In the genomic region with DNA sequence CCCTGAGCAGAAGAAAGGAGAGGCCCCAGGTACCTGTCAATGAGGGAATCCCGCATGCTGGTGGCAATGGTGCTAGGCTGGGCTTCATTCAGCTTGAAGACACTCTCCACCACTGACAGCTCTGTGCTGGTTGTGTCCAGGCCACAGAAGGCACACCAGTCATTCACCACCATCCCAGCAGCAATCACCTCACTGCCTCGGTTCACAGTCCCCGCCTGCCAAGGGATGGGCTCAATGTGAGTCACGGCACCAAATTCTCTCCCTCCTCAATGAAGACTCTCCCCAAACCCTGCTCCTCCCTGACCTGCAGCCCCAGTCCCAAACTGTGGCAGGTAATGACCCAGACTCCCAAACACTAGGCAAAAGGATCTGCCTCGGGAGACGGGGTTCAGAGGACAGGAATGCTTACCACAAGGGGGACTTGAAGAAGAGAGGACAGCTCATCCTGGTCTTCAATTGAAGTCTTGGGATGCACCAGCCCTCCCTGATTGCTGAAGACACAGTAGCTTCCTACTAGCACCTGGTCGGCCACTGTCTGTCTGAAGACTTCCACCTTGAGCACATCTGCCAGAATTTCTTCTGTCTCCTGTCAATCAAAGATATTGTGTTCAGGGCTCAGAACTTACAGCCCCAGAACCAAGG, we compare ENCODE assay signal across 17 cellular contexts. TPM values are rescaled to one million over a fixed set of nuclear protein-coding genes. Genes with fewer than 3 reads are reported as not detected.
DNase-seq lines count a peak whose midpoint lies in the region; ATAC-seq and TF ChIP-seq lines count a peak whose summit lies in the region.
"Had no signal": no experiment of that assay in that cellular context is flagged by ENCODE, and none has a peak within 500 bp of the region (broad histone marks: within the 10 kb centered on the region; RNA-seq: fewer than 3 reads in every experiment).

No MANE protein-coding gene starts in this region.

- ATAC-seq in HCT116: no peak
- ATAC-seq in naive thymus-derived CD4-positive, alpha-beta T cell: no peak
- ATAC-seq in HG03039 (IDR thresholded peaks at IDR 0.05; ENCODE audit: unreplicated experiment): no peak
- ATAC-seq in GM18519 (IDR thresholded peaks at IDR 0.05; ENCODE audit: low FRiP score, unreplicated experiment): no peak
- ATAC-seq: gastrocnemius medialis had no signal

- no peaks in the 10 kb centered on the region for H3K27me3 Mint-ChIP-seq in CD14-positive monocyte (ENCODE audit: low read depth in 3 of 3)
- no peaks in the 10 kb centered on the region for H3K27me3 Mint-ChIP-seq in naive thymus-derived CD4-positive, alpha-beta T cell

- peaks cover 0 to 1% (median 0%) of the 10 kb centered on the region in 7 donors for H3K9me3 Mint-ChIP-seq in CD14-positive monocyte
- H3K9me3 Mint-ChIP-seq in naive thymus-derived CD4-positive, alpha-beta T cell: no peaks in the 10 kb centered on the region

- intact Hi-C loops in CD14-positive monocyte (cut with micrococcal nuclease) (loop anchor here in 1 of 2 donors (10.0 kb wide), 1 partner anchor 135 kb away; a partner anchor contains a TSS), HCT116 (cut with micrococcal nuclease) (no loop called here), adrenal gland (cut with DNase I) (loop anchor here in 1 of 2 donors (10.0 kb wide), 1 partner anchor 135 kb away; a partner anchor contains a TSS)
- intact Hi-C loops in naive thymus-derived CD4-positive, alpha-beta T cell (cut with micrococcal nuclease): loop anchor here (2.0 to 10.0 kb wide), 7 partner anchors 175 to 917 kb away; a partner anchor contains a TSS

- no peaks in the 10 kb centered on the region for H3K9me2 ChIP-seq in HCT116 (ENCODE audit: insufficient read depth)

- BruUV-seq in HCT116 (replicated peaks; lab: Mats Ljungman, UMichigan): no TSS peak

- DNase-seq in CD14-positive monocyte (ENCODE audit: low spot score): no peak
- no peak for DNase-seq in HCT116 (ENCODE audit: low read depth, low spot score)
- DNase-seq in adrenal gland: no peak
- no peak for DNase-seq in naive thymus-derived CD4-positive, alpha-beta T cell
- DNase-seq in AG08396 (ENCODE audit: low spot score): no peak
- no peak for DNase-seq in SW 1271 (lab: John Stamatoyannopoulos, UW)
- DNase-seq: gastrocnemius medialis, NCI-H187, NCI-H69, SIG-M5 had no signal

- WGBS in adrenal gland, 4 donors: 83 to 98% (median 86%) methylated on average over 6 to 7 of the region's 7 CpGs

- peaks cover 11 to 35% of the 10 kb centered on the region in 2 experiments; a peak in 3 of 4 replicates for H3K4me1 ChIP-seq in HCT116 (ENCODE audit: control insufficient read depth in 1 of 2, insufficient read depth in 2 of 2, low read length in 2 of 2)
- H3K4me1 ChIP-seq in adrenal gland (replicated peaks in 1 of 2): peaks cover 35 to 61% of the 10 kb centered on the region in 2 donors
- peaks cover 18 to 24% of the 10 kb centered on the region in 2 donors for H3K4me1 ChIP-seq in naive thymus-derived CD4-positive, alpha-beta T cell (ENCODE audit: control insufficient read depth in 2 of 2, insufficient read depth in 2 of 2, low read length in 2 of 2)

- CTCF ChIA-PET in HCT116 (lab: Charles Lee): no interaction called here
- CTCF ChIA-PET in naive thymus-derived CD4-positive, alpha-beta T cell (lab: Charles Lee): interaction anchor here (0.6 kb wide), 1 partner anchor 40 kb away, joined by 4 read pairs; no protein-coding TSS in a partner anchor

- peaks cover 74% of the 10 kb centered on the region for H3K79me2 ChIP-seq in HCT116 (ENCODE audit: insufficient read depth, low read length)

- no peak overlapping the region for H2AFZ ChIP-seq in HCT116 (ENCODE audit: low read depth, low read length, poor library complexity, severe bottlenecking)

- no peak overlapping the region for H3K4me2 ChIP-seq in HCT116 (ENCODE audit: low read length)
- H3K4me2 ChIP-seq: KMS-11 had no signal

- H3K9ac ChIP-seq in HCT116 (ENCODE audit: low read length): 0 out of 2 replicates have a peak overlapping the region, but pooled peaks have one; percentile 1
- H3K9ac ChIP-seq: KMS-11 had no signal

- H4K20me1 ChIP-seq in HCT116 (ENCODE audit: insufficient read depth): no peaks in the 10 kb centered on the region

- peaks cover 38 to 55% of the 10 kb centered on the region in 2 donors for H3K36me3 Mint-ChIP-seq in CD14-positive monocyte
- H3K36me3 Mint-ChIP-seq in naive thymus-derived CD4-positive, alpha-beta T cell: peaks cover 4 to 27% (median 20%) of the 10 kb centered on the region in 5 donors

- H3K4me3 ChIP-seq in HCT116 (replicated peaks in 1 of 2; ENCODE audit: low read depth in 1 of 2, low read length in 2 of 2) (no peak overlapping the region), adrenal gland (no peak overlapping the region)
- H3K4me3 ChIP-seq in naive thymus-derived CD4-positive, alpha-beta T cell (ENCODE audit: low read length): no peak overlapping the region
- H3K4me3 ChIP-seq: gastrocnemius medialis, right atrium auricular region had no signal

- POLR2A ChIA-PET in HCT116 (lab: Charles Lee): no interaction called here
- POLR2A ChIA-PET in naive thymus-derived CD4-positive, alpha-beta T cell (lab: Charles Lee): no interaction called here

- H3K27me3 ChIP-seq in HCT116 (ENCODE audit: insufficient read depth, low read length) (no peaks in the 10 kb centered on the region), adrenal gland (no peaks in the 10 kb centered on the region)
- no peaks in the 10 kb centered on the region for H3K27me3 ChIP-seq in naive thymus-derived CD4-positive, alpha-beta T cell (ENCODE audit: control insufficient read depth in 2 of 2, insufficient read depth in 2 of 2, low read length in 2 of 2)
- H3K27me3 ChIP-seq: gastrocnemius medialis, right atrium auricular region had no signal

- H3K4me3 Mint-ChIP-seq in CD14-positive monocyte: no peak overlapping the region
- peak overlapping the region in 8 of 10 donors; percentile 8 to 96 (median 44) for H3K4me3 Mint-ChIP-seq in naive thymus-derived CD4-positive, alpha-beta T cell

- TF ChIP-seq RAD21 in HCT116 (IDR thresholded peaks at IDR 0.05; ENCODE audit: low read depth): no peak

- peaks cover 24% of the 10 kb centered on the region for H3K4me1 Mint-ChIP-seq in CD14-positive monocyte
- H3K4me1 Mint-ChIP-seq in naive thymus-derived CD4-positive, alpha-beta T cell: peaks cover 13 to 58% (median 40%) of the 10 kb centered on the region in 7 donors

- H3K27ac ChIP-seq in HCT116 (ENCODE audit: low read depth, low read length): peak overlapping the region; percentile 53; the same call in 1 of the 2 replicates
- H3K27ac ChIP-seq in adrenal gland: peak overlapping the region in 3 of 5 donors; percentile 95 to 100 (median 99)
- H3K27ac ChIP-seq in naive thymus-derived CD4-positive, alpha-beta T cell (ENCODE audit: low read depth, low read length): peak overlapping the region; percentile 96
- H3K27ac ChIP-seq: KMS-11 had no signal

- peaks cover 21 to 50% of the 10 kb centered on the region in 2 experiments for H3K36me3 ChIP-seq in HCT116 (ENCODE audit: control insufficient read depth in 1 of 2, insufficient read depth in 2 of 2, low read length in 2 of 2)
- peaks cover 0 to 24% of the 10 kb centered on the region in 2 donors for H3K36me3 ChIP-seq in adrenal gland (replicated peaks in 1 of 2)
- peaks cover 0 to 39% (median 3%) of the 10 kb centered on the region in 3 experiments for H3K36me3 ChIP-seq in naive thymus-derived CD4-positive, alpha-beta T cell (ENCODE audit: control insufficient read depth in 2 of 3, insufficient read depth in 3 of 3, low read length in 3 of 3)

- TF ChIP-seq POLR2A in HCT116 (IDR thresholded peaks at IDR 0.05; ENCODE audit: borderline replicate concordance, extremely low read depth, insufficient read depth, insufficient read length) (no peak), adrenal gland (IDR thresholded peaks at IDR 0.05) (no peak)

- RAD21 ChIA-PET in HCT116 (lab: Charles Lee; ENCODE audit: low non-redundant PET in 1 of 2, low total read pairs in 2 of 2, uncharacterized antibody in 2 of 2, unreplicated experiment in 2 of 2): no interaction called here

- TF ChIP-seq CTCF in CD14-positive monocyte (IDR thresholded peaks at IDR 0.05) (no peak), HCT116 (IDR thresholded peaks at IDR 0.05 in 2 of 3, conservative IDR thresholded peaks at IDR 0.05 in 1 of 3; ENCODE audit: borderline replicate concordance in 1 of 3, insufficient read depth in 1 of 3, low read depth in 2 of 3, low read length in 2 of 3) (no peak), adrenal gland (IDR thresholded peaks at IDR 0.05) (no peak)

- H3K9me3 ChIP-seq in HCT116 (ENCODE audit: control insufficient read depth in 1 of 2, insufficient read depth in 1 of 2, low read depth in 1 of 2, low read length in 2 of 2) (no peaks in the 10 kb centered on the region), adrenal gland (replicated peaks in 1 of 3) (no peaks in the 10 kb centered on the region)
- no peaks in the 10 kb centered on the region for H3K9me3 ChIP-seq in naive thymus-derived CD4-positive, alpha-beta T cell (ENCODE audit: control insufficient read depth in 2 of 3, low read length in 3 of 3)
- H3K9me3 ChIP-seq: gastrocnemius medialis, right atrium auricular region had no signal

- peak overlapping the region; percentile 58 to 97 (median 81) for H3K27ac Mint-ChIP-seq in CD14-positive monocyte
- H3K27ac Mint-ChIP-seq in naive thymus-derived CD4-positive, alpha-beta T cell: peak overlapping the region; percentile 3 to 99 (median 87)

RNA-seq across cellular contexts. Expression of a gene that starts 1.7 kb away (rescaled TPM):
- polyA plus RNA-seq in CD14-positive monocyte (1 to 10 TPM; 9.5 to 9.6 TPM), adrenal gland (100 to 1,000 TPM in 2 of 3 donors, 10 to 100 TPM in 1; 72.3 to 150 (median 144) TPM)
- total RNA-seq in HCT116 (2021; ENCODE audit: unreplicated experiment) (59.6 TPM), adrenal gland (100 to 1,000 TPM in 2 of 8 donors, 10 to 100 TPM in 6; 24.8 to 141 (median 75.7) TPM)
- 57.1 and 60.2 TPM in 2 replicates for polyA plus RNA-seq in HCT116 (2012)
- 10 to 100 TPM; 43.8 to 88.6 (median 69.4) TPM for total RNA-seq in naive thymus-derived CD4-positive, alpha-beta T cell
- polyA plus RNA-seq in naive thymus-derived CD4-positive, alpha-beta T cell: 10 to 100 TPM; 12.3 to 14.0 TPM

RNA-seq across cellular contexts. Expression of a gene that starts 4.9 kb away (rescaled TPM):
- 100 to 1,000 TPM; 190 to 222 TPM for polyA plus RNA-seq in CD14-positive monocyte
- 209 TPM for total RNA-seq in HCT116 (2021; ENCODE audit: unreplicated experiment)
- 265 and 299 TPM in 2 replicates for polyA plus RNA-seq in HCT116 (2012)
- 100 to 1,000 TPM in 4 of 8 donors, 10 to 100 TPM in 4; 56.7 to 222 (median 108) TPM for total RNA-seq in adrenal gland
- 100 to 1,000 TPM in 2 of 3 donors, 10 to 100 TPM in 1; 85.4 to 145 (median 112) TPM for polyA plus RNA-seq in adrenal gland
- 100 to 1,000 TPM in 1 of 5 experiments, 10 to 100 TPM in 4; 35.4 to 117 (median 39.9) TPM for total RNA-seq in naive thymus-derived CD4-positive, alpha-beta T cell
- polyA plus RNA-seq in naive thymus-derived CD4-positive, alpha-beta T cell: 100 to 1,000 TPM; 141 to 150 TPM

RNA-seq across cellular contexts. Expression of a gene that starts 12.6 kb away (rescaled TPM):
- polyA plus RNA-seq in CD14-positive monocyte: not detected
- total RNA-seq in HCT116 (2021; ENCODE audit: unreplicated experiment): not detected
- polyA plus RNA-seq in HCT116 (2012): not detected in 2 replicates
- not detected for total RNA-seq in adrenal gland
- under 1 TPM in 1 of 3 donors, not detected in 2; 0.03 TPM for polyA plus RNA-seq in adrenal gland
- total RNA-seq in naive thymus-derived CD4-positive, alpha-beta T cell: not detected
- polyA plus RNA-seq in naive thymus-derived CD4-positive, alpha-beta T cell: not detected
- total RNA-seq: dermis microvascular lymphatic vessel endothelial cell, gastrocnemius medialis, mononuclear cell, right atrium auricular region, subcutaneous adipose tissue had no signal

RNA-seq across cellular contexts. Expression of a gene that starts 53.2 kb away (rescaled TPM):
- under 1 TPM in 1 of 2 donors, not detected in 1; 0.14 TPM for polyA plus RNA-seq in CD14-positive monocyte
- total RNA-seq in HCT116 (2021; ENCODE audit: unreplicated experiment): not detected
- 0.33 and 0.39 TPM in 2 replicates for polyA plus RNA-seq in HCT116 (2012)
- total RNA-seq in adrenal gland: 1 to 10 TPM in 6 of 8 donors, under 1 TPM in 2; 0.09 to 2.3 (median 1.3) TPM
- 1 to 10 TPM; 1.0 to 1.6 (median 1.4) TPM for polyA plus RNA-seq in adrenal gland
- under 1 TPM in 1 of 5 experiments, not detected in 4; 0.07 TPM for total RNA-seq in naive thymus-derived CD4-positive, alpha-beta T cell
- under 1 TPM in 1 of 2 donors, not detected in 1; 0.08 TPM for polyA plus RNA-seq in naive thymus-derived CD4-positive, alpha-beta T cell
- total RNA-seq: mononuclear cell had no signal

Comparison
In these comparisons a context has a peak if more than half of its experiments do, and no peak if none do; other contexts are left out.
1. H3K4me3 Mint-ChIP-seq: peak in naive thymus-derived CD4-positive, alpha-beta T cell (8 of 10); none in CD14-positive monocyte (0 of 2).
2. Peak in every context shown above with its lines, with median percentiles within 50 percentile points of each other: H3K27ac ChIP-seq.